In the genomic region with DNA sequence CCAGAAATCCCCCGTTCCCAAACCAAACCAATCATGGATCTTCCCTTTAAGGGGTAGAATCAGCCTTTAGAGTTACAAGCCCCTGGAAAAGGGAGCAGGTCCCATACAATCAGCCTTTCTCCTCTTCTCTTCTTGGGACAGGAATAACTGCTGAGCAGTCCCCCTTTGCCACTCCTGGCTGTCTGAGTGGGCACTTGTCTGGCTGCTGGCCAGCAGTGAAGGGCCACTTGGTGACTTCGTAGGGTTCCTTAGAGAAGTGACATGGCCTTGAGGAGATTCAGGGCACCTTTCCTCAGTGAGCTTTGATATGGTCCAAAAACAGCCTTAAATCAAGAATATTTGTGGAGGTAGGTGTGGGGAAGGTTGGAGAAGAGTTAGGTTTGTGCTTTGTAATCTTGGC, we compare ENCODE assay signal across 16 cellular contexts. TPM values are rescaled to one million over a fixed set of nuclear protein-coding genes. Genes with fewer than 3 reads are reported as not detected.
"Had no signal": no experiment of that assay in that cellular context is flagged by ENCODE, and none has a peak within 500 bp of the region (broad histone marks: within the 10 kb centered on the region; RNA-seq: fewer than 3 reads in every experiment).

No MANE protein-coding gene starts in this region.

- H3K9me3 ChIP-seq: heart left ventricle, left ventricle myocardium inferior, spleen had no signal

- H3K9me3 Mint-ChIP-seq: activated B cell treated with CpG ODN at 0.5 μM for 24 hours; activated T-helper 2 cell treated with anti-CD3 and anti-CD28 coated beads, Interferon-gamma antibody, Interleukin-2, Interleukin-4, amounts not matched to agents 10 μg/mL and 5 μg/mL and 100 μg/mL, durations not matched to agents 14 hours and 24 hours and 36 hours had no signal

- DNase-seq: activated B cell treated with CpG ODN at 0.5 μM for 24 hours; activated CD4-positive, alpha-beta T cell treated with anti-CD3 and anti-CD28 coated beads, Interleukin-2, amount 50 U/mL, for 1 hour; activated naive CD4-positive, alpha-beta T cell treated with anti-CD3 and anti-CD28 coated beads, Interleukin-2, amount 50 U/mL, for 16 hours; activated T-cell treated with anti-CD3 and anti-CD28 coated beads for 4 hours; brain microvascular endothelial cell; heart left ventricle; left ventricle myocardium inferior; right cardiac atrium; spleen; stimulated activated CD4-positive, alpha-beta T cell treated with anti-CD3 and anti-CD28 coated beads, Interleukin-2, amount 100 ng/mL, for 24 hours; stimulated activated naive CD4-positive, alpha-beta T cell; T-helper 17 cell had no signal

- H3K27me3 ChIP-seq: brain microvascular endothelial cell, heart left ventricle, spleen had no signal

- H3K27ac ChIP-seq: brain microvascular endothelial cell, spleen had no signal

- H3K4me3 Mint-ChIP-seq: activated B cell treated with CpG ODN at 0.5 μM for 24 hours, T-helper 17 cell had no signal

- H3K27me3 Mint-ChIP-seq: activated B cell treated with CpG ODN at 0.5 μM for 24 hours, T-helper 17 cell had no signal

- H3K4me1 Mint-ChIP-seq: activated B cell treated with CpG ODN at 0.5 μM for 24 hours had no signal

- H3K4me3 ChIP-seq: heart left ventricle, left ventricle myocardium inferior, spleen had no signal

- H3K27ac Mint-ChIP-seq: activated B cell treated with CpG ODN at 0.5 μM for 24 hours; activated T-helper 2 cell treated with anti-CD3 and anti-CD28 coated beads, Interferon-gamma antibody, Interleukin-2, Interleukin-4, amounts not matched to agents 10 μg/mL and 5 μg/mL and 100 μg/mL, durations not matched to agents 14 hours and 24 hours and 36 hours; T-helper 17 cell had no signal

RNA-seq across cellular contexts. Expression of a gene that starts 53.5 kb away (rescaled TPM):
- total RNA-seq: activated B cell treated with CpG ODN at 0.5 μM for 24 hours; activated CD8-positive, alpha-beta memory T cell treated with anti-CD3 and anti-CD28 coated beads for 36 hours; dermis microvascular lymphatic vessel endothelial cell; heart left ventricle; left ventricle myocardium inferior; mesenteric fat pad; right cardiac atrium; spleen; T-helper 17 cell had no signal
